Comparison of ENCODE assay signal across 1 cellular context in the genomic region with DNA sequence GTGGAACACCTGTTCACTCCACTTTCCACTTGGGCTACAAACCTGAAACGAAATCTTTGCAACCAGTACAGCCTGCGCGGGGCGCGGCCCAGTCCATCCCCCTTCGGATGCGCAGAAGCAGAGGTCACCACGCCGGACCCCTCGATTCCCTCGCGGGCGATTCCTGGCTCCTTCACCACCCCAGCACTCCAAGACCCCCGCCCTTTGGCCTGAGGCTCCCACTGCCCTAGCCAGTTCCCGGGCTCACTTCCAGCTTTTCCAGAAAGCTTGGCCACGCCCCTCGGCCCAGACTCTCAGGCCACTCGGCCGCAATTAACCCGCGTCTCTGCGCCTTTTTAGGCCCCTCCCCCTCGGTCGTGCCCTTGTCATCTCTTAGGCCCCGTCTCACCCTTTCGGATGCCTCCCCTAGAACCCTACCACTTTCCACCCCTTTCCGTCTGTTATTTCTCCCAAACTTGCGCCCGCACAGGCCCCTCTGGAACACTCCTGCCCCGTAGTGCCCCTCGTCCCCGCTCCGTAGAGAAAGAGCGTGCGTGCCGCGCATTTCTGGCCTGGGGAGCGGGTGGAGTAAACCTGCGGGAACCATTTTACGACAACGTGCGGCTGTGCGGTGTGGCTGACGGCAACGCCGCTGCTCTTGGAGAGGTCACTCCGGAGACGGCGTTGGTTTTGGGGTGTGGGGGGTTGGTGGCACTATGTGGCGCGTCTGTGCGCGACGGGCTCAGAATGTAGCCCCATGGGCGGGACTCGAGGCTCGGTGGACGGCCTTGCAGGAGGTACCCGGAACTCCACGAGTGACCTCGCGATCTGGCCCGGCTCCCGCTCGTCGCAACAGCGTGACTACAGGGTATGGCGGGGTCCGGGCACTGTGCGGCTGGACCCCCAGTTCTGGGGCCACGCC.
TF ChIP-seq lines count a peak whose summit lies in the region.

A gene (plus strand): TSS at position 631 of the 901 bp plus-strand sequence. CDS start 65 bp downstream, at position 696.

TF ChIP-seq in A549, 52 proteins besides CTCF, POLR2A, EP300 and RAD21 (continued from another document):
- no peak for TF ChIP-seq ZFP36 (IDR thresholded peaks at IDR 0.05; ENCODE audit: borderline replicate concordance, partially characterized antibody)
- peak; percentile 66; the same call in 1 of the 2 replicates for TF ChIP-seq PHF8 (IDR thresholded peaks at IDR 0.05; ENCODE audit: borderline replicate concordance, low read depth)
- no peak for TF ChIP-seq HDAC2 (IDR thresholded peaks at IDR 0.05)
- no peak for TF ChIP-seq FOSB (CRISPR knock-in tag; IDR thresholded peaks at IDR 0.05)
- no peak for TF ChIP-seq POLR2AphosphoS2 (conservative IDR thresholded peaks at IDR 0.05; ENCODE audit: low read length)
- no peak for TF ChIP-seq EHMT2 (IDR thresholded peaks at IDR 0.05; ENCODE audit: low read depth)
- no peak for TF ChIP-seq MAFK (IDR thresholded peaks at IDR 0.05; ENCODE audit: partially characterized antibody)
- TF ChIP-seq GATA3 (IDR thresholded peaks at IDR 0.05; ENCODE audit: borderline replicate concordance), result no peak
- TF ChIP-seq, protein P1, sequence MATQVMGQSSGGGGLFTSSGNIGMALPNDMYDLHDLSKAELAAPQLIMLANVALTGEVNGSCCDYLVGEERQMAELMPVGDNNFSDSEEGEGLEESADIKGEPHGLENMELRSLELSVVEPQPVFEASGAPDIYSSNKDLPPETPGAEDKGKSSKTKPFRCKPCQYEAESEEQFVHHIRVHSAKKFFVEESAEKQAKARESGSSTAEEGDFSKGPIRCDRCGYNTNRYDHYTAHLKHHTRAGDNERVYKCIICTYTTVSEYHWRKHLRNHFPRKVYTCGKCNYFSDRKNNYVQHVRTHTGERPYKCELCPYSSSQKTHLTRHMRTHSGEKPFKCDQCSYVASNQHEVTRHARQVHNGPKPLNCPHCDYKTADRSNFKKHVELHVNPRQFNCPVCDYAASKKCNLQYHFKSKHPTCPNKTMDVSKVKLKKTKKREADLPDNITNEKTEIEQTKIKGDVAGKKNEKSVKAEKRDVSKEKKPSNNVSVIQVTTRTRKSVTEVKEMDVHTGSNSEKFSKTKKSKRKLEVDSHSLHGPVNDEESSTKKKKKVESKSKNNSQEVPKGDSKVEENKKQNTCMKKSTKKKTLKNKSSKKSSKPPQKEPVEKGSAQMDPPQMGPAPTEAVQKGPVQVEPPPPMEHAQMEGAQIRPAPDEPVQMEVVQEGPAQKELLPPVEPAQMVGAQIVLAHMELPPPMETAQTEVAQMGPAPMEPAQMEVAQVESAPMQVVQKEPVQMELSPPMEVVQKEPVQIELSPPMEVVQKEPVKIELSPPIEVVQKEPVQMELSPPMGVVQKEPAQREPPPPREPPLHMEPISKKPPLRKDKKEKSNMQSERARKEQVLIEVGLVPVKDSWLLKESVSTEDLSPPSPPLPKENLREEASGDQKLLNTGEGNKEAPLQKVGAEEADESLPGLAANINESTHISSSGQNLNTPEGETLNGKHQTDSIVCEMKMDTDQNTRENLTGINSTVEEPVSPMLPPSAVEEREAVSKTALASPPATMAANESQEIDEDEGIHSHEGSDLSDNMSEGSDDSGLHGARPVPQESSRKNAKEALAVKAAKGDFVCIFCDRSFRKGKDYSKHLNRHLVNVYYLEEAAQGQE (IDR thresholded peaks at IDR 0.05), result no peak
- no peak for TF ChIP-seq JUNB (IDR thresholded peaks at IDR 0.05)
- no peak for TF ChIP-seq KDM1A (IDR thresholded peaks at IDR 0.05; ENCODE audit: low read depth)
- TF ChIP-seq, protein P2, sequence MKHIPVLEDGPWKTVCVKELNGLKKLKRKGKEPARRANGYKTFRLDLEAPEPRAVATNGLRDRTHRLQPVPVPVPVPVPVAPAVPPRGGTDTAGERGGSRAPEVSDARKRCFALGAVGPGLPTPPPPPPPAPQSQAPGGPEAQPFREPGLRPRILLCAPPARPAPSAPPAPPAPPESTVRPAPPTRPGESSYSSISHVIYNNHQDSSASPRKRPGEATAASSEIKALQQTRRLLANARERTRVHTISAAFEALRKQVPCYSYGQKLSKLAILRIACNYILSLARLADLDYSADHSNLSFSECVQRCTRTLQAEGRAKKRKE (CRISPR knock-in tag; IDR thresholded peaks at IDR 0.05; ENCODE audit: low read depth), result no peak
- TF ChIP-seq, protein P3, sequence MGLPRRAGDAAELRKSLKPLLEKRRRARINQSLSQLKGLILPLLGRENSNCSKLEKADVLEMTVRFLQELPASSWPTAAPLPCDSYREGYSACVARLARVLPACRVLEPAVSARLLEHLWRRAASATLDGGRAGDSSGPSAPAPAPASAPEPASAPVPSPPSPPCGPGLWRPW (IDR thresholded peaks at IDR 0.05), result no peak
- TF ChIP-seq KDM5A (IDR thresholded peaks at IDR 0.05), result no peak
- TF ChIP-seq RFX5 (IDR thresholded peaks at IDR 0.05), result no peak
- TF ChIP-seq HOXB5 (CRISPR knock-in tag; IDR thresholded peaks at IDR 0.05), result no peak
- TF ChIP-seq, protein P4, sequence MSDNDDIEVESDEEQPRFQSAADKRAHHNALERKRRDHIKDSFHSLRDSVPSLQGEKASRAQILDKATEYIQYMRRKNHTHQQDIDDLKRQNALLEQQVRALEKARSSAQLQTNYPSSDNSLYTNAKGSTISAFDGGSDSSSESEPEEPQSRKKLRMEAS (IDR thresholded peaks at IDR 0.05), result peak; percentile 93
- no peak for TF ChIP-seq SREBF2 (IDR thresholded peaks at IDR 0.05)
- no peak for TF ChIP-seq SMC3 (IDR thresholded peaks at IDR 0.05)
- TF ChIP-seq EHF (CRISPR knock-in tag; IDR thresholded peaks at IDR 0.05), result no peak
- peak in 1 of 2 experiments; percentile 77; a peak in 2 of 5 replicates for TF ChIP-seq JUN (IDR thresholded peaks at IDR 0.05)
- peak; percentile 58; the same call in 1 of the 2 replicates for TF ChIP-seq MYC (IDR thresholded peaks at IDR 0.05; ENCODE audit: borderline replicate concordance, low read length)
- TF ChIP-seq NFE2L2 (conservative IDR thresholded peaks at IDR 0.05; ENCODE audit: low read length), result no peak
- no peak for TF ChIP-seq RCOR1 (IDR thresholded peaks at IDR 0.05; ENCODE audit: low read depth, low read length)
- no peak for TF ChIP-seq FOXS1 (CRISPR knock-in tag; IDR thresholded peaks at IDR 0.05)
- TF ChIP-seq TFCP2L1 (CRISPR knock-in tag; IDR thresholded peaks at IDR 0.05), result no peak
- TF ChIP-seq CEBPB (IDR thresholded peaks at IDR 0.05), result no peak
- TF ChIP-seq CHD2 (IDR thresholded peaks at IDR 0.05; ENCODE audit: low read length, partially characterized antibody), result no peak
- no peak for TF ChIP-seq BHLHE40 (IDR thresholded peaks at IDR 0.05; ENCODE audit: low read depth, low read length)
- TF ChIP-seq, protein P5, sequence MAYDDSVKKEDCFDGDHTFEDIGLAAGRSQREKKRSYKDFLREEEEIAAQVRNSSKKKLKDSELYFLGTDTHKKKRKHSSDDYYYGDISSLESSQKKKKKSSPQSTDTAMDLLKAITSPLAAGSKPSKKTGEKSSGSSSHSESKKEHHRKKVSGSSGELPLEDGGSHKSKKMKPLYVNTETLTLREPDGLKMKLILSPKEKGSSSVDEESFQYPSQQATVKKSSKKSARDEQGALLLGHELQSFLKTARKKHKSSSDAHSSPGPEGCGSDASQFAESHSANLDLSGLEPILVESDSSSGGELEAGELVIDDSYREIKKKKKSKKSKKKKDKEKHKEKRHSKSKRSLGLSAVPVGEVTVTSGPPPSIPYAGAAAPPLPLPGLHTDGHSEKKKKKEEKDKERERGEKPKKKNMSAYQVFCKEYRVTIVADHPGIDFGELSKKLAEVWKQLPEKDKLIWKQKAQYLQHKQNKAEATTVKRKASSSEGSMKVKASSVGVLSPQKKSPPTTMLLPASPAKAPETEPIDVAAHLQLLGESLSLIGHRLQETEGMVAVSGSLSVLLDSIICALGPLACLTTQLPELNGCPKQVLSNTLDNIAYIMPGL (CRISPR knock-in tag; IDR thresholded peaks at IDR 0.05; ENCODE audit: borderline replicate concordance), result no peak
- no peak for TF ChIP-seq FOSL2 (IDR thresholded peaks at IDR 0.05)
- no peak for TF ChIP-seq FOSL2 (CRISPR knock-in tag; IDR thresholded peaks at IDR 0.05)
